ENCODE assay signal across 8 cellular contexts in the genomic region with DNA sequence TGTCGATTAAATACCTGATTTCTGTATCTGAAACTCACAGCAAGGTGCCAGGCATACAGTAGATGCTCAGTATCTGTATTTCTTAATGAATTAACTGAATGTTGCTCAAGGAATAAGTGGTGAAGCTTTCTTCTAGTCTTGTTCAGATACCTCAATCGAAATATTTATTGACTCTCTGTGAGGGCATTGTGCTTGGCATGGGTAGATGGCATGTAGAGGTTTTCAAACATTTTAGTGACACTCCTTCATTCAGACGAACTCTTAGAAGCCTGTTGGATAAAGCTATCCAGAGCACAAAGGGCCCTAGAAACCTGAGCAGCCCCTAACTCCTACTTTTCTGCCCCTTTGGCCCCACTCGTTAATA. TPM values are rescaled to one million over a fixed set of nuclear protein-coding genes. Genes with fewer than 3 reads are reported as not detected.
DNase-seq lines count a peak whose midpoint lies in the region; ATAC-seq and TF ChIP-seq lines count a peak whose summit lies in the region.

No MANE protein-coding gene starts in this region.

- no peaks in the 10 kb centered on the region for H3K9me3 Mint-ChIP-seq in naive B cell

- POLR2A ChIA-PET in A673 (lab: Charles Lee; ENCODE audit: low non-redundant PET), result interaction anchor here (0.5 kb wide), 1 partner anchor 60 kb away, joined by 8 read pairs; no protein-coding TSS in a partner anchor

- peaks cover 2% of the 10 kb centered on the region for H3K36me3 ChIP-seq in A673 (ENCODE audit: insufficient read depth, low read length, poor library complexity, severe bottlenecking)

- H3K9me3 ChIP-seq in A673 (ENCODE audit: low read depth, low read length, poor library complexity, severe bottlenecking), result no peaks in the 10 kb centered on the region

- ATAC-seq in naive B cell (ENCODE audit: low read depth in 2 of 2), result no peak
- no peak for ATAC-seq in GM18502 (IDR thresholded peaks at IDR 0.05; ENCODE audit: poor library complexity, unreplicated experiment)
- ATAC-seq in HG03139 (IDR thresholded peaks at IDR 0.05; ENCODE audit: unreplicated experiment), result no peak
- no peak for ATAC-seq in HG02885 (IDR thresholded peaks at IDR 0.05; ENCODE audit: poor library complexity, unreplicated experiment)
- no peak for ATAC-seq in GM21423 (IDR thresholded peaks at IDR 0.05; ENCODE audit: unreplicated experiment)

- peaks cover 50% of the 10 kb centered on the region for H3K4me1 ChIP-seq in A673 (ENCODE audit: insufficient read depth, low read length, poor library complexity, severe bottlenecking)

- no peaks in the 10 kb centered on the region for H3K36me3 Mint-ChIP-seq in naive B cell

- H3K27ac Mint-ChIP-seq in naive B cell, result peak overlapping the region; percentile 98 to 100 (median 99)

- no peaks in the 10 kb centered on the region for H3K27me3 ChIP-seq in A673 (replicated peaks; ENCODE audit: insufficient read depth, low read depth, low read length, poor library complexity)

- no peaks in the 10 kb centered on the region for H3K27me3 Mint-ChIP-seq in naive B cell

- peak overlapping the region; percentile 97 to 100 (median 99) for H3K4me3 Mint-ChIP-seq in naive B cell

- peak overlapping the region; percentile 86 for H3K4me3 ChIP-seq in A673 (ENCODE audit: low read depth, low read length, poor library complexity, severe bottlenecking)
- H3K4me3 ChIP-seq in Jurkat, Clone E6-1 (ENCODE audit: low read length), result peak overlapping the region; percentile 98
- peak overlapping the region; percentile 24 for H3K4me3 ChIP-seq in choroid plexus epithelial cell (ENCODE audit: low read depth, low read length)

- CTCF ChIA-PET in A673 (lab: Charles Lee), result no interaction called here

- BruUV-seq in A673 (replicated peaks; lab: Mats Ljungman, UMichigan), result no TSS peak

- no peak for DNase-seq in A673 (ENCODE audit: low spot score)
- no peak for DNase-seq in Jurkat, Clone E6-1 (ENCODE audit: low read depth, low spot score)
- no peak for DNase-seq in choroid plexus epithelial cell (ENCODE audit: low read depth)
- DNase-seq in naive B cell, result no peak

- intact Hi-C loops in A673 (cut with micrococcal nuclease; ENCODE audit: unreplicated experiment), result loop anchor here (2.0 kb wide), 1 partner anchor 57 kb away; no protein-coding TSS in a partner anchor

- TF ChIP-seq CTCF in A673 (conservative IDR thresholded peaks at IDR 0.05; ENCODE audit: low read depth, low read length) (no peak), choroid plexus epithelial cell (conservative IDR thresholded peaks at IDR 0.05; ENCODE audit: low read depth, low read length) (no peak)

- H3K4me1 Mint-ChIP-seq in naive B cell, result peaks cover 57 to 86% (median 74%) of the 10 kb centered on the region in 3 donors

- peak overlapping the region; percentile 89 for H3K27ac ChIP-seq in A673 (ENCODE audit: low read depth, low read length, poor library complexity, severe bottlenecking)

RNA-seq across cellular contexts. Expression of a gene that starts 0.4 kb away (rescaled TPM):
- total RNA-seq in A673 (2021), result 94.5 and 104 TPM in 2 replicates
- 82.8 TPM for polyA plus RNA-seq in Jurkat, Clone E6-1 (2012; ENCODE audit: insufficient read depth, insufficient read length)
- 100 to 1,000 TPM in 2 of 6 donors, 10 to 100 TPM in 4; 56.3 to 109 (median 78.0) TPM for polyA plus RNA-seq in naive B cell (ENCODE audit: low read depth in 6 of 6)

RNA-seq across cellular contexts. Expression of a gene that starts 1.8 kb away (rescaled TPM):
- 75.3 and 75.6 TPM in 2 replicates for total RNA-seq in A673 (2021)
- polyA plus RNA-seq in Jurkat, Clone E6-1 (2012; ENCODE audit: insufficient read depth, insufficient read length), result 59.9 TPM
- polyA plus RNA-seq in naive B cell (ENCODE audit: low read depth in 6 of 6), result 100 to 1,000 TPM; 260 to 473 (median 320) TPM

RNA-seq across cellular contexts. Expression of a gene that starts 49.1 kb away (rescaled TPM):
- total RNA-seq in A673 (2021), result 15.7 and 19.2 TPM in 2 replicates
- polyA plus RNA-seq in Jurkat, Clone E6-1 (2012; ENCODE audit: insufficient read depth, insufficient read length), result not detected
- 10 to 100 TPM in 1 of 6 donors, 1 to 10 TPM in 2, under 1 TPM in 3; 0.69 to 10.3 (median 0.96) TPM for polyA plus RNA-seq in naive B cell (ENCODE audit: low read depth in 6 of 6)

RNA-seq across cellular contexts. Expression of a gene that starts 56.1 kb away (rescaled TPM):
- total RNA-seq in A673 (2021), result 2.6 and 2.7 TPM in 2 replicates
- polyA plus RNA-seq in Jurkat, Clone E6-1 (2012; ENCODE audit: insufficient read depth, insufficient read length), result 0.43 TPM
- polyA plus RNA-seq in naive B cell (ENCODE audit: low read depth in 6 of 6), result 10 to 100 TPM; 55.7 to 95.8 (median 59.7) TPM

Comparison
In these comparisons a context has a peak if more than half of its experiments do, and no peak if none do; other contexts are left out.
1. H3K4me3 ChIP-seq: peak in every context shown above with its lines; median percentile 98 in Jurkat, Clone E6-1; 86 in A673; 24 in choroid plexus epithelial cell.